9 cellular contexts compared by ENCODE assay signal in the genomic region with DNA sequence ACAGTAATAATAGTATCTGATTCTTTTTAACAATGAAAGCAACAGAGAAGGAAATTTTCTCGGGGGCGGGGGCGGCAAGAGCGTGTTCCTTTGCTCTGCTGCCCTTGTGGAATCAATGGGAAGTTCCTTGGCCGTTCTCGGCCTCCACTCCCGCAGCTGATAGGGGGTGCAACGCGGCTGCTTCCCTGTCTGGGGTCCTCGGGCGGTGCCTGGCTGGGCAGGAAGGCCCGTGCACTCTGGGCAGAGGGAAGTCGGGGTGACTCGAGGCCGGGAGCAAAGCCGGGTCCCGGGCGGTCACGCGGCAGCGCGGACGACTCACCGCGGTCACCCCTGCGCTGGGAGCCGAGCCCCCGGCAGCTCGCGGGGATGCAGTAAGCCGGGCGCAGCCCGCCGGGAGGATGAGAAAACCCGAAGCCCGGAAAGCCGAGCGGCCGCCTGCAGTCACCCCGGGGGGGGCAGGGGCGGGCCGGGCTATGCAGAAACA. TPM values are rescaled to one million over a fixed set of nuclear protein-coding genes. Genes with fewer than 3 reads are reported as not detected.
A peak's percentile ranks its signal among the peaks of the same experiment; 100 is the strongest.
DNase-seq lines count a peak whose midpoint lies in the region; ATAC-seq and TF ChIP-seq lines count a peak whose summit lies in the region.
"Had no signal": no experiment of that assay in that cellular context is flagged by ENCODE, and none has a peak within 500 bp of the region (broad histone marks: within the 10 kb centered on the region; RNA-seq: fewer than 3 reads in every experiment).

No MANE protein-coding gene starts in this region.

- no peak for TF ChIP-seq POLR2A in gastrocnemius medialis (IDR thresholded peaks at IDR 0.05)

- DNase-seq in NCI-H1092 treated with DMSO at 0.1 percent for 48 hours (lab: John Stamatoyannopoulos, UW), result peak; percentile 21
- no peak for DNase-seq in NCI-H1092 (lab: John Stamatoyannopoulos, UW)
- DNase-seq in NCI-H69 (lab: John Stamatoyannopoulos, UW), result peak; percentile 56
- no peak for DNase-seq in fibroblast of pulmonary artery (ENCODE audit: low read depth)
- DNase-seq in gastrocnemius medialis, result no peak

- no peaks in the 10 kb centered on the region for H3K9me3 ChIP-seq in gastrocnemius medialis

- in situ Hi-C loops in gastrocnemius medialis (cut with MboI; ENCODE audit: low sequenced_read_pairs in 4 of 4), result no loop called here

- no peak overlapping the region for H3K27ac ChIP-seq in gastrocnemius medialis
- H3K27ac ChIP-seq: C4-2B had no signal

- peaks cover 12 to 21% of the 10 kb centered on the region in 2 donors for H3K4me1 ChIP-seq in gastrocnemius medialis

- no peak for TF ChIP-seq CTCF in fibroblast of pulmonary artery (IDR thresholded peaks at IDR 0.05; ENCODE audit: low read length, missing control alignments)
- TF ChIP-seq CTCF in gastrocnemius medialis (IDR thresholded peaks at IDR 0.05 in 4 of 5, conservative IDR thresholded peaks at IDR 0.05 in 1 of 5), result no peak

- H3K4me3 ChIP-seq in fibroblast of pulmonary artery (replicated peaks; ENCODE audit: low read depth, low read length), result peak overlapping the region; percentile 68
- peak overlapping the region; percentile 50 to 68 (median 56) for H3K4me3 ChIP-seq in gastrocnemius medialis

- ATAC-seq in gastrocnemius medialis, result peak in 1 of 2 donors; percentile 6
- no peak for ATAC-seq in HG02763 (IDR thresholded peaks at IDR 0.05; ENCODE audit: unreplicated experiment)
- no peak for ATAC-seq in HG03521 (IDR thresholded peaks at IDR 0.05; ENCODE audit: unreplicated experiment)
- ATAC-seq in HG03025 (IDR thresholded peaks at IDR 0.05; ENCODE audit: low FRiP score, unreplicated experiment), result no peak

- intact Hi-C loops in gastrocnemius medialis (cut with DNase I; ENCODE audit: low total_unique reads), result loop anchor here (1.0 kb wide), 1 partner anchor 23 kb away; a partner anchor contains a TSS

- peaks cover 42 to 49% (median 42%) of the 10 kb centered on the region in 3 donors for H3K27me3 ChIP-seq in gastrocnemius medialis

- H3K36me3 ChIP-seq in gastrocnemius medialis, result no peaks in the 10 kb centered on the region

RNA-seq across cellular contexts. Expression of a gene that starts 2.5 kb away (rescaled TPM):
- 1 to 10 TPM in 1 of 4 donors, not detected in 3; 1.1 TPM for total RNA-seq in gastrocnemius medialis

RNA-seq across cellular contexts. Expression of a gene that starts 7.0 kb away (rescaled TPM):
- 1 to 10 TPM in 2 of 4 donors, under 1 TPM in 2; 0.33 to 1.8 (median 0.92) TPM for total RNA-seq in gastrocnemius medialis

RNA-seq across cellular contexts. Expression of a gene that starts 22.9 kb away (rescaled TPM):
- 100 to 1,000 TPM in 1 of 4 donors, 10 to 100 TPM in 3; 33.1 to 112 (median 51.4) TPM for total RNA-seq in gastrocnemius medialis

RNA-seq across cellular contexts. Expression of a gene that starts 52.2 kb away (rescaled TPM):
- 100 to 1,000 TPM in 1 of 4 donors, 10 to 100 TPM in 3; 68.9 to 110 (median 85.7) TPM for total RNA-seq in gastrocnemius medialis

Comparison
In these comparisons a context has a peak if more than half of its experiments do, and no peak if none do; other contexts are left out.
1. DNase-seq: peak in NCI-H1092 treated with DMSO at 0.1 percent for 48 hours (single experiment) and NCI-H69 (single experiment); none in NCI-H1092 (single experiment), fibroblast of pulmonary artery (single experiment) and gastrocnemius medialis (0 of 2).